9 cellular contexts compared by ENCODE assay signal in the genomic region with DNA sequence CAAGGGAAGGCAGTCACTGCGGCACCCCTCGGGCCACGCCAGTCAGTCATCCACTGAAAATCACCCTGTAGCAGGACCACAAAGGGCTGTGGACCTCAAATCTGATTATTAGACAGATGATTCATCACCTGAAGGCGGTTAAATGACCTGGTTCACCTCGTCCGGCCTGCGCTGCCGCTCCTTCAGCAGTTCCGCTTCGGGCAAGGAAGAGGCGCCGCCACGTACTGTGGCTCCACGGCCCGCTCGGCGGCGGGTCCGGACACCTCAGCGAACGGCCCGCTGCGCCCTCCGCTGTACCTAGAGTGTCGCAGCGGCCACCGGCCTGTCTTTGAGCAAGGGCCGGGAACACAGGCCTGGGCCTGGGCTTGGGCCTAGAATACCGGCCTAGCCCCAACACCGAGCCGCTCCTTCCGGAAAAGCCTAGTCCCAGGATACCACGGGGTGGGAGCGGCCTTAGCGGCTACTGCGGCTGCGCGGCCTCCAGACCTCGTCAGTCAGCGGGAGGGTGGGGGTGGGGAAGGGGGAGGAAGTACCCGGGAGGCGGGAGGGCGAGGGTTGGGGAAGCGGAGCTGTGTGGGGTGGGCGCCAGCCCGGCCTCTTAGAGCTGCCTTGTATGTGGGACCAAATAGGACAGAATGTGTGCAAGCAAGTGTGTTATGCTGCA. TPM values are rescaled to one million over a fixed set of nuclear protein-coding genes. Genes with fewer than 3 reads are reported as not detected.
A peak's percentile ranks its signal among the peaks of the same experiment; 100 is the strongest.
DNase-seq lines count a peak whose midpoint lies in the region; ATAC-seq, FAIRE-seq and TF ChIP-seq lines count a peak whose summit lies in the region.
"Had no signal": no experiment of that assay in that cellular context is flagged by ENCODE, and none has a peak within 500 bp of the region (broad histone marks: within the 10 kb centered on the region; RNA-seq: fewer than 3 reads in every experiment).

A gene with protein sequence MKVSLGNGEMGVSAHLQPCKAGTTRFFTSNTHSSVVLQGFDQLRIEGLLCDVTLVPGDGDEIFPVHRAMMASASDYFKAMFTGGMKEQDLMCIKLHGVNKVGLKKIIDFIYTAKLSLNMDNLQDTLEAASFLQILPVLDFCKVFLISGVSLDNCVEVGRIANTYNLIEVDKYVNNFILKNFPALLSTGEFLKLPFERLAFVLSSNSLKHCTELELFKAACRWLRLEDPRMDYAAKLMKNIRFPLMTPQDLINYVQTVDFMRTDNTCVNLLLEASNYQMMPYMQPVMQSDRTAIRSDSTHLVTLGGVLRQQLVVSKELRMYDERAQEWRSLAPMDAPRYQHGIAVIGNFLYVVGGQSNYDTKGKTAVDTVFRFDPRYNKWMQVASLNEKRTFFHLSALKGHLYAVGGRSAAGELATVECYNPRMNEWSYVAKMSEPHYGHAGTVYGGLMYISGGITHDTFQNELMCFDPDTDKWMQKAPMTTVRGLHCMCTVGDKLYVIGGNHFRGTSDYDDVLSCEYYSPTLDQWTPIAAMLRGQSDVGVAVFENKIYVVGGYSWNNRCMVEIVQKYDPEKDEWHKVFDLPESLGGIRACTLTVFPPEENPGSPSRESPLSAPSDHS (minus strand): TSS at position 436 of the 664 bp plus-strand sequence. CDS start 545 bp downstream, outside the sequence.

- H3K4me3 Mint-ChIP-seq in central memory CD8-positive, alpha-beta T cell = peak within 1 kb of the TSS; percentile 86

- H4K20me1 ChIP-seq in keratinocyte (ENCODE audit: control insufficient read depth, extremely low read depth, insufficient read depth, low read length) = no peaks in the 10 kb centered on the region

- no peaks in the 10 kb centered on the region for H3K9me3 ChIP-seq in keratinocyte (ENCODE audit: control insufficient read depth, low read depth, low read length)

- H3K4me1 Mint-ChIP-seq in central memory CD8-positive, alpha-beta T cell = peaks cover 48% of the 10 kb centered on the region

- H3K4me1 ChIP-seq in keratinocyte (ENCODE audit: control insufficient read depth, extremely low read depth, insufficient read depth, low read length) = peaks cover 21% of the 10 kb centered on the region

- no peak for TF ChIP-seq CTCF in keratinocyte (optimal IDR thresholded peaks at IDR 0.05 in 1 of 3, IDR thresholded peaks at IDR 0.05 in 1 of 3, conservative IDR thresholded peaks at IDR 0.05 in 1 of 3; ENCODE audit: extremely low read depth in 1 of 3, insufficient read depth in 2 of 3, low read length in 3 of 3)

- H3K9ac ChIP-seq in keratinocyte (ENCODE audit: control insufficient read depth, extremely low read depth, insufficient read depth, low read length) = peak within 1 kb of the TSS; percentile 93

- peak within 1 kb of the TSS; percentile 91 for H3K27ac Mint-ChIP-seq in central memory CD8-positive, alpha-beta T cell (ENCODE audit: low read depth)

- no peaks in the 10 kb centered on the region for H3K9me1 ChIP-seq in keratinocyte (ENCODE audit: control insufficient read depth, extremely low read depth, insufficient read depth, low read length)

- H3K79me2 ChIP-seq in keratinocyte (ENCODE audit: control insufficient read depth, insufficient read depth, low read length) = peaks cover 50% of the 10 kb centered on the region

- ATAC-seq in HG03045 (IDR thresholded peaks at IDR 0.05; ENCODE audit: unreplicated experiment) = peak; percentile 93
- peak; percentile 83 for ATAC-seq in central memory CD8-positive, alpha-beta T cell (replicated peaks; ENCODE audit: extremely low read depth, poor library complexity, severe bottlenecking)

- peaks cover 9% of the 10 kb centered on the region for H3K36me3 Mint-ChIP-seq in central memory CD8-positive, alpha-beta T cell (ENCODE audit: insufficient read depth)

- H3K9me3 Mint-ChIP-seq in central memory CD8-positive, alpha-beta T cell = no peaks in the 10 kb centered on the region

- peak within 1 kb of the TSS; percentile 91 for H3K27ac ChIP-seq in keratinocyte (ENCODE audit: control insufficient read depth, insufficient read depth, low read length)

- FAIRE-seq in keratinocyte (lab: Jason Lieb, UNC) = peak; percentile 5
- FAIRE-seq: A204.1 had no signal

- H3K27me3 Mint-ChIP-seq in central memory CD8-positive, alpha-beta T cell = peaks cover 13% of the 10 kb centered on the region

- peak within 1 kb of the TSS; percentile 78 for H3K4me2 ChIP-seq in keratinocyte (ENCODE audit: control insufficient read depth, extremely low read depth, insufficient read depth, low read depth, low read length)

- peaks cover 0 to 7% of the 10 kb centered on the region in 2 experiments for H3K36me3 ChIP-seq in keratinocyte (ENCODE audit: control insufficient read depth in 2 of 2, extremely low read depth in 1 of 2, insufficient read depth in 2 of 2, low read length in 2 of 2)

- DNase-seq in NCI-H1436 (lab: John Stamatoyannopoulos, UW) (peak; percentile 85), NCI-H1436 treated with DMSO at 0.1 percent for 48 hours (lab: John Stamatoyannopoulos, UW) (no peak), NCI-H2107 treated with DMSO at 0.1 percent for 48 hours (lab: John Stamatoyannopoulos, UW; ENCODE audit: unreplicated experiment) (peak; percentile 67), keratinocyte (ENCODE audit: low read depth, low spot score) (peak; percentile 23)
- DNase-seq in activated CD4-positive, CD25-positive, alpha-beta regulatory T cell treated with anti-CD3 and anti-CD28 coated beads, Interleukin-2, amount 50 U/mL, for 16 hours (ENCODE audit: low read depth, low spot score) = peak; percentile 68
- peak; percentile 64 to 76 for DNase-seq in central memory CD8-positive, alpha-beta T cell (ENCODE audit: low spot score in 2 of 2)
- peak; percentile 72 to 87 (median 81) for DNase-seq in stimulated activated CD4-positive, alpha-beta T cell treated with anti-CD3 and anti-CD28 coated beads, Interleukin-12 subunit alpha, Interleukin-12 subunit beta, amount 100 ng/mL, for 48 hours (ENCODE audit: low read depth in 2 of 3, low spot score in 1 of 3)

- dilution Hi-C loops in keratinocyte (cut with MboI; ENCODE audit: extremely low pct_ligation_motif_present, low sequenced_read_pairs) = no loop called here

- H3K4me3 ChIP-seq in keratinocyte (ENCODE audit: control insufficient read depth in 2 of 3, extremely low read depth in 1 of 3, insufficient read depth in 2 of 3, low read depth in 1 of 3, low read length in 3 of 3) = peak within 1 kb of the TSS; percentile 69 to 86 (median 75)

- peak within 1 kb of the TSS; percentile 90 for H2AFZ ChIP-seq in keratinocyte (ENCODE audit: control insufficient read depth, low read length)

- no peaks in the 10 kb centered on the region for H3K27me3 ChIP-seq in keratinocyte (ENCODE audit: control insufficient read depth, extremely low read depth, insufficient read depth, low read length)

RNA-seq across cellular contexts. Expression of the gene that starts here (rescaled TPM):
- 13.5 to 18.7 TPM (median 16.8 TPM) in 3 replicates for polyA plus RNA-seq in keratinocyte
- 3.7 TPM for polyA plus RNA-seq in keratinocyte (2011; ENCODE audit: low read depth)
- polyA plus RNA-seq in keratinocyte (2011; cell fraction: cytosol; rRNA removed) = 6.7 and 13.9 TPM in 2 replicates
- polyA plus RNA-seq in keratinocyte (2011; cell fraction: nucleus; rRNA removed) = 17.1 and 20.9 TPM in 2 replicates
- polyA plus RNA-seq in keratinocyte (2012; ENCODE audit: low replicate concordance) = 8.3 and 13.6 TPM in 2 replicates
- 6.3 to 28.8 TPM (median 22.0 TPM) in 3 replicates for polyA minus RNA-seq in keratinocyte
- polyA minus RNA-seq in keratinocyte (2011; cell fraction: cytosol; rRNA and poly(A)+ RNA removed) = 14.0 TPM
- polyA minus RNA-seq in keratinocyte (2011; cell fraction: nucleus; rRNA and poly(A)+ RNA removed) = 21.1 and 39.9 TPM in 2 replicates
